In the genomic region with DNA sequence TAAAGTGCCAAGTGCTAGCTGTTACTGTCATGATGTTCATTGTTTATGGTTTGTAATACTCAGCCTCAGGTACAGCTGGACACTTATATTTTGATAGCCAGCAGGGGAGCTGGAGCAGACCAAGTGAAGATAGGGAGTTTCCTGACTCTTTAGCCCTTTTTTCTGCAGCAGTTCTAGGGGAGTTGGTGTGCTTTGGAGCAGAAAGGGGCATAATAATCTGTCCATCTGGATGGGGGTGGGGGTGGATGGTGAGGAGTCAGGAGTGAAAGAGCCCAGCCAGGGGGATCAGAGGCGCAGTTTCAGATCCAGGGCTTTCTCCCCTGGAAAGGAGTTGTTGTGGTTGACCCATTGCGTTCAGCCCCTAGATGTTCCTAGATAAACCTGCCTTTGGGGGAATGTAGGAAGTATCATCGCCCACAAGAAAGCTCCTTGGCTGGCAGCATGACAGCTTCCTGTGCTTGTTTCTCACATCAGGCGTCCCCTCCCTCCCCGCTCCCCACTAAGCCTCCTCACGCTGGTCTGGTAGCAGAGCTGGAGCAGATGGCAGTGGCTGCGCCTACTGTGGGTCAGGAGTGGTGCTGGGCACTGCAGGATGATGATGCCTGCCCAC, we compare ENCODE assay signal across 8 cellular contexts.
DNase-seq lines count a peak whose midpoint lies in the region; ATAC-seq lines count a peak whose summit lies in the region.

No MANE protein-coding gene starts in this region.

- H3K4me1 Mint-ChIP-seq in stimulated activated naive CD8-positive, alpha-beta T cell treated with anti-CD3 and anti-CD28 coated beads, Interleukin-15, amount 100 ng/mL, for 72 hours: peaks cover 86% of the 10 kb centered on the region

- H3K27ac Mint-ChIP-seq in stimulated activated naive CD8-positive, alpha-beta T cell treated with anti-CD3 and anti-CD28 coated beads, Interleukin-15, amount 100 ng/mL, for 72 hours: peak overlapping the region; percentile 81 to 96

- H3K4me3 Mint-ChIP-seq in stimulated activated naive CD8-positive, alpha-beta T cell treated with anti-CD3 and anti-CD28 coated beads, Interleukin-15, amount 100 ng/mL, for 72 hours: peak overlapping the region; percentile 83 to 85

- no peaks in the 10 kb centered on the region for H3K9me3 Mint-ChIP-seq in stimulated activated naive CD8-positive, alpha-beta T cell treated with anti-CD3 and anti-CD28 coated beads, Interleukin-15, amount 100 ng/mL, for 72 hours

- no peak for ATAC-seq in stimulated activated naive CD8-positive, alpha-beta T cell treated with anti-CD3 and anti-CD28 coated beads, Interleukin-15, amount 100 ng/mL, for 72 hours

- DNase-seq in activated CD8-positive, alpha-beta memory T cell treated with anti-CD3 and anti-CD28 coated beads, Interleukin-2, amount 50 U/mL, for 4 hours: peak; percentile 55
- no peak for DNase-seq in activated CD8-positive, alpha-beta memory T cell treated with anti-CD3 and anti-CD28 coated beads, Interleukin-2, amount 50 U/mL, for 48 hours
- peak; percentile 37 for DNase-seq in activated naive CD4-positive, alpha-beta T cell treated with anti-CD3 and anti-CD28 coated beads, Interleukin-2, amount 50 U/mL, for 16 hours
- DNase-seq in iPS-NIHi11 (ENCODE audit: low spot score) (peak; percentile 11), RPMI8226 (no peak), NCI-H345 (lab: John Stamatoyannopoulos, UW) (no peak), NCI-H1105 treated with DMSO at 0.1 percent for 48 hours (lab: John Stamatoyannopoulos, UW) (no peak)
- DNase-seq in stimulated activated naive CD8-positive, alpha-beta T cell treated with anti-CD3 and anti-CD28 coated beads, Interleukin-15, amount 100 ng/mL, for 72 hours: peak in 1 of 2 donors; percentile 32

- H3K27me3 Mint-ChIP-seq in stimulated activated naive CD8-positive, alpha-beta T cell treated with anti-CD3 and anti-CD28 coated beads, Interleukin-15, amount 100 ng/mL, for 72 hours: no peaks in the 10 kb centered on the region

Comparison
In these comparisons a context has a peak if more than half of its experiments do, and no peak if none do; other contexts are left out.
1. DNase-seq: peak in activated CD8-positive, alpha-beta memory T cell treated with anti-CD3 and anti-CD28 coated beads, Interleukin-2, amount 50 U/mL, for 4 hours (single experiment), activated naive CD4-positive, alpha-beta T cell treated with anti-CD3 and anti-CD28 coated beads, Interleukin-2, amount 50 U/mL, for 16 hours (single experiment) and iPS-NIHi11 (single experiment); none in activated CD8-positive, alpha-beta memory T cell treated with anti-CD3 and anti-CD28 coated beads, Interleukin-2, amount 50 U/mL, for 48 hours (single experiment), RPMI8226 (single experiment), NCI-H345 (single experiment) and NCI-H1105 treated with DMSO at 0.1 percent for 48 hours (single experiment).